Comparison of ENCODE assay signal across 1 cellular context in genomic region chrX:101617211-101618191, GRCh38.
TF ChIP-seq lines count a peak whose summit lies in the region.

TSS of gene ARMCX6 (minus strand) at chrX:101618000. CDS start at chrX:101616620, 1,380 bp downstream.

TF ChIP-seq in HepG2, 621 proteins besides CTCF, POLR2A, EP300 and RAD21 (continued from another document and continues in another):
- TF ChIP-seq USF2 (IDR thresholded peaks at IDR 0.05; ENCODE audit: low read depth, low read length) (peak; percentile 86), USF2 (CRISPR knock-in tag; IDR thresholded peaks at IDR 0.05; ENCODE audit: borderline replicate concordance) (peak; percentile 89; the same call in 1 of the 2 replicates), ZNF574 (CRISPR knock-in tag; IDR thresholded peaks at IDR 0.05) (no peak), SRY (CRISPR knock-in tag; IDR thresholded peaks at IDR 0.05) (no peak), ZNF431 (CRISPR knock-in tag; IDR thresholded peaks at IDR 0.05; ENCODE audit: borderline replicate concordance, low read depth) (no peak), ZNF598 (CRISPR knock-in tag; IDR thresholded peaks at IDR 0.05; ENCODE audit: borderline replicate concordance) (no peak), ZNF510 (CRISPR knock-in tag; IDR thresholded peaks at IDR 0.05; ENCODE audit: low read depth) (no peak), ZNF367 (CRISPR knock-in tag; IDR thresholded peaks at IDR 0.05; ENCODE audit: borderline replicate concordance) (no peak), YEATS4 (CRISPR knock-in tag; IDR thresholded peaks at IDR 0.05; ENCODE audit: borderline replicate concordance) (no peak), SAP130 (CRISPR knock-in tag; IDR thresholded peaks at IDR 0.05; ENCODE audit: low read depth) (peak; percentile 29), SMARCE1 (IDR thresholded peaks at IDR 0.05; ENCODE audit: borderline replicate concordance) (no peak), BHLHE40 (IDR thresholded peaks at IDR 0.05; ENCODE audit: low read length) (peak; percentile 65), ZNF687 (CRISPR knock-in tag; IDR thresholded peaks at IDR 0.05) (peak; percentile 60), THAP8 (CRISPR knock-in tag; IDR thresholded peaks at IDR 0.05; ENCODE audit: borderline replicate concordance) (no peak), MXD4 (CRISPR knock-in tag; IDR thresholded peaks at IDR 0.05) (no peak), ZNF10 (CRISPR knock-in tag; IDR thresholded peaks at IDR 0.05; ENCODE audit: borderline replicate concordance, low read depth) (no peak), TCF7L2 (IDR thresholded peaks at IDR 0.05; ENCODE audit: low read depth, low read length) (no peak), TCF12 (IDR thresholded peaks at IDR 0.05) (no peak), TCF12 (CRISPR knock-in tag; IDR thresholded peaks at IDR 0.05) (no peak), ELF1 (CRISPR knock-in tag; IDR thresholded peaks at IDR 0.05) (no peak), SYNCRIP (IDR thresholded peaks at IDR 0.05; ENCODE audit: insufficient read depth, low read depth, low read length) (no peak), ETV6 (CRISPR knock-in tag; conservative IDR thresholded peaks at IDR 0.05) (no peak), ZNF230 (CRISPR knock-in tag; IDR thresholded peaks at IDR 0.05) (no peak), ZNF75D (CRISPR knock-in tag; IDR thresholded peaks at IDR 0.05; ENCODE audit: borderline replicate concordance) (no peak), ZMYM3 (CRISPR knock-in tag; IDR thresholded peaks at IDR 0.05) (no peak), ZBTB38 (CRISPR knock-in tag; IDR thresholded peaks at IDR 0.05) (no peak), SRSF9 (IDR thresholded peaks at IDR 0.05; ENCODE audit: borderline replicate concordance, insufficient read depth, low read depth, low read length, poor library complexity, severe bottlenecking) (no peak), ZNF710 (CRISPR knock-in tag; IDR thresholded peaks at IDR 0.05; ENCODE audit: borderline replicate concordance) (no peak), DMAP1 (CRISPR knock-in tag; IDR thresholded peaks at IDR 0.05) (peak; percentile 33; the same call in 1 of the 2 replicates), ZNF136 (CRISPR knock-in tag; IDR thresholded peaks at IDR 0.05; ENCODE audit: low read depth) (no peak), MXD3 (CRISPR knock-in tag; IDR thresholded peaks at IDR 0.05) (no peak), CHD2 (IDR thresholded peaks at IDR 0.05; ENCODE audit: low read depth, low read length) (no peak), SALL2 (CRISPR knock-in tag; IDR thresholded peaks at IDR 0.05) (no peak), GLMP (CRISPR knock-in tag; IDR thresholded peaks at IDR 0.05; ENCODE audit: borderline replicate concordance) (no peak), ZNF720 (CRISPR knock-in tag; IDR thresholded peaks at IDR 0.05) (no peak), ZNF597 (CRISPR knock-in tag; IDR thresholded peaks at IDR 0.05) (no peak), HMGXB4 (CRISPR knock-in tag; IDR thresholded peaks at IDR 0.05; ENCODE audit: borderline replicate concordance in 1 of 2, low read depth in 1 of 2) (peak; percentile 30 to 32; a peak in 2 of 4 replicates), ZFP82 (CRISPR knock-in tag; IDR thresholded peaks at IDR 0.05; ENCODE audit: borderline replicate concordance) (no peak), ZNF281 (CRISPR knock-in tag; IDR thresholded peaks at IDR 0.05; ENCODE audit: borderline replicate concordance) (0 out of 2 replicates have a peak, but pooled peaks have one; percentile 23)
